12 cellular contexts compared by ENCODE assay signal in the genomic region with DNA sequence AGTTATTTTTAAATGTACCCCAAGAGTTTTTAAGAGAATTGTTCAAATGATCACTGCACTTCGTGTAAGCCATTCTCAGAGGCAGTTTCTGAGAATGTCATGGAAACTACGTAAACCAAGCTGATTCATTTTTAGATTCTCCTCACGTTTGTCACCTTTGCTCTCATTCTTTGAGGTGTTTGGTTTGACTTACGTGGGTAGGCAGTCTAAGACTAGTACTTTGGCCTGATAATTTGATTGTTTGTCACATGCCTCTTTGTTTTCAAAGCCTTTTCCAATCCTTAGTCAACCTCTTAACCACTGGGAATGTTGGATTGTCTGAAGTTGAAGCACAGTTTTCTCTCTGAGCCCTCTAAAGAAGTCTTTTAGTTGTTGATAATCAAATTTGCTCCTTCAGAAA. TPM values are rescaled to one million over a fixed set of nuclear protein-coding genes. Genes with fewer than 3 reads are reported as not detected.
DNase-seq lines count a peak whose midpoint lies in the region; ATAC-seq and TF ChIP-seq lines count a peak whose summit lies in the region.
"Had no signal": no experiment of that assay in that cellular context is flagged by ENCODE, and none has a peak within 500 bp of the region (broad histone marks: within the 10 kb centered on the region; RNA-seq: fewer than 3 reads in every experiment).

No MANE protein-coding gene starts in this region.

- peaks cover 7 to 37% (median 18%) of the 10 kb centered on the region in 4 donors for H3K4me1 Mint-ChIP-seq in CD4-positive, CD25-positive, alpha-beta regulatory T cell
- H3K4me1 Mint-ChIP-seq in activated naive CD8-positive, alpha-beta T cell (ENCODE audit: low read depth) = peaks cover 25% of the 10 kb centered on the region

- no peaks in the 10 kb centered on the region for H3K27me3 Mint-ChIP-seq in CD4-positive, CD25-positive, alpha-beta regulatory T cell
- H3K27me3 Mint-ChIP-seq in activated naive CD8-positive, alpha-beta T cell = no peaks in the 10 kb centered on the region

- no peaks in the 10 kb centered on the region for H3K27me3 ChIP-seq in CD4-positive, CD25-positive, alpha-beta regulatory T cell (ENCODE audit: control insufficient read depth, insufficient read depth, low read length)
- no peaks in the 10 kb centered on the region for H3K27me3 ChIP-seq in upper lobe of left lung
- H3K27me3 ChIP-seq: sigmoid colon had no signal

- ATAC-seq in CD4-positive, CD25-positive, alpha-beta regulatory T cell (ENCODE audit: low read depth in 2 of 2) = peak; percentile 57 to 58
- ATAC-seq in GM18909 (IDR thresholded peaks at IDR 0.05; ENCODE audit: poor library complexity, unreplicated experiment) = peak; percentile 80
- ATAC-seq in HG02938 (IDR thresholded peaks at IDR 0.05; ENCODE audit: unreplicated experiment) = peak; percentile 89
- no peak for ATAC-seq in upper lobe of left lung (ENCODE audit: low FRiP score in 2 of 2)
- ATAC-seq: Panc1 had no signal

- no peak overlapping the region for H3K27ac ChIP-seq in CD4-positive, CD25-positive, alpha-beta regulatory T cell (ENCODE audit: insufficient read depth, low read length, poor library complexity, severe bottlenecking)
- H3K27ac ChIP-seq in upper lobe of left lung = no peak overlapping the region
- H3K27ac ChIP-seq: sigmoid colon had no signal

- TF ChIP-seq CTCF in upper lobe of left lung (IDR thresholded peaks at IDR 0.05) = no peak

- 82 to 90% methylated on average over 4 of the region's 4 CpGs for WGBS in upper lobe of left lung, 2 donors

- no peak overlapping the region for H3K4me3 Mint-ChIP-seq in CD4-positive, CD25-positive, alpha-beta regulatory T cell
- H3K4me3 Mint-ChIP-seq in activated naive CD8-positive, alpha-beta T cell = peak overlapping the region; percentile 38

- no peaks in the 10 kb centered on the region for H3K36me3 ChIP-seq in CD4-positive, CD25-positive, alpha-beta regulatory T cell (ENCODE audit: control insufficient read depth, insufficient read depth, low read length)
- H3K36me3 ChIP-seq in upper lobe of left lung = no peaks in the 10 kb centered on the region
- H3K36me3 ChIP-seq: sigmoid colon had no signal

- peaks cover 6% of the 10 kb centered on the region for H3K4me1 ChIP-seq in CD4-positive, CD25-positive, alpha-beta regulatory T cell (ENCODE audit: control insufficient read depth, insufficient read depth, low read length, poor library complexity, severe bottlenecking)
- H3K4me1 ChIP-seq in upper lobe of left lung = peaks cover 0 to 9% (median 5%) of the 10 kb centered on the region in 4 donors
- H3K4me1 ChIP-seq: sigmoid colon had no signal

- no peaks in the 10 kb centered on the region for H3K9me3 ChIP-seq in CD4-positive, CD25-positive, alpha-beta regulatory T cell (ENCODE audit: control insufficient read depth in 2 of 2, low read length in 2 of 2)
- no peaks in the 10 kb centered on the region for H3K9me3 ChIP-seq in upper lobe of left lung
- H3K9me3 ChIP-seq: sigmoid colon had no signal

- no peak overlapping the region for H3K27ac Mint-ChIP-seq in CD4-positive, CD25-positive, alpha-beta regulatory T cell
- H3K27ac Mint-ChIP-seq in activated naive CD8-positive, alpha-beta T cell = peak overlapping the region; percentile 66

- no peak overlapping the region for H3K4me3 ChIP-seq in CD4-positive, CD25-positive, alpha-beta regulatory T cell (ENCODE audit: low read depth, low read length)
- H3K4me3 ChIP-seq in upper lobe of left lung = no peak overlapping the region
- H3K4me3 ChIP-seq: sigmoid colon had no signal

- peak in 1 of 3 donors; percentile 66 for DNase-seq in CD4-positive, CD25-positive, alpha-beta regulatory T cell
- DNase-seq in putamen (ENCODE audit: low spot score) = no peak
- DNase-seq in upper lobe of left lung = no peak
- no peak for DNase-seq in activated effector memory CD4-positive, alpha-beta T cell treated with anti-CD3 and anti-CD28 coated beads, Interleukin-2, amount 50 U/mL, for 16 hours
- DNase-seq in SK-N-DZ (ENCODE audit: low spot score) = no peak
- DNase-seq: activated CD4-positive, alpha-beta T cell treated with anti-CD3 and anti-CD28 coated beads, Interleukin-2, amount 50 U/mL, for 48 hours; sigmoid colon; stimulated activated naive CD4-positive, alpha-beta T cell treated with Interleukin-2 at 50 U/mL for 16 hours had no signal

- peaks cover 4% of the 10 kb centered on the region for H3K36me3 Mint-ChIP-seq in CD4-positive, CD25-positive, alpha-beta regulatory T cell
- peaks cover 6% of the 10 kb centered on the region for H3K36me3 Mint-ChIP-seq in activated naive CD8-positive, alpha-beta T cell

- TF ChIP-seq POLR2A in upper lobe of left lung (IDR thresholded peaks at IDR 0.05) = no peak

- peaks cover 0 to 3% (median 0%) of the 10 kb centered on the region in 7 donors for H3K9me3 Mint-ChIP-seq in CD4-positive, CD25-positive, alpha-beta regulatory T cell
- H3K9me3 Mint-ChIP-seq in activated naive CD8-positive, alpha-beta T cell (ENCODE audit: low read depth) = no peaks in the 10 kb centered on the region

- no peak for TF ChIP-seq EP300 in upper lobe of left lung (IDR thresholded peaks at IDR 0.05)

RNA-seq across cellular contexts. Expression of gene SEPTIN11, which starts 10.5 kb away (rescaled TPM):
- 29.4 TPM for total RNA-seq in CD4-positive, CD25-positive, alpha-beta regulatory T cell
- 10 to 100 TPM; 17.1 to 29.7 (median 21.0) TPM for polyA plus RNA-seq in CD4-positive, CD25-positive, alpha-beta regulatory T cell
- 100 to 1,000 TPM in 2 of 6 donors, 10 to 100 TPM in 4; 56.3 to 136 (median 94.0) TPM for total RNA-seq in upper lobe of left lung
- polyA plus RNA-seq in SK-N-DZ (2014; cell fraction: cytosol; rRNA removed) = 69.7 and 73.0 TPM in 2 replicates
- polyA plus RNA-seq in SK-N-DZ (2014; cell fraction: nucleus; rRNA removed) = 31.8 and 42.9 TPM in 2 replicates

Comparison
In these comparisons a context has a peak if more than half of its experiments do, and no peak if none do; other contexts are left out.
1. ATAC-seq: peak in CD4-positive, CD25-positive, alpha-beta regulatory T cell (2 of 2), GM18909 (single experiment) and HG02938 (single experiment); none in upper lobe of left lung (0 of 2).